9 cellular contexts compared by ENCODE assay signal in genomic region chr4:56691425-56691824, GRCh38. TPM values are rescaled to one million over a fixed set of nuclear protein-coding genes. Genes with fewer than 3 reads are reported as not detected.
"Had no signal": no experiment of that assay in that cellular context is flagged by ENCODE, and none has a peak within 500 bp of the region (broad histone marks: within the 10 kb centered on the region; RNA-seq: fewer than 3 reads in every experiment).

No MANE protein-coding gene starts in this region.

- H3K27ac Mint-ChIP-seq: IgD-negative memory B cell had no signal

- ATAC-seq: HepG2, K562 had no signal

- H3K27ac ChIP-seq: HL-60, KMS-11 had no signal

- DNase-seq: IMR-90, KBM-7, KG1 had no signal

- H3K9me3 Mint-ChIP-seq: IgD-negative memory B cell had no signal

- H3K4me3 Mint-ChIP-seq: IgD-negative memory B cell had no signal

- H3K4me3 ChIP-seq: K562 had no signal

- H3K27me3 Mint-ChIP-seq: IgD-negative memory B cell had no signal

RNA-seq across cellular contexts. Expression of gene HOPX, which starts 10.3 kb away (rescaled TPM):
- total RNA-seq: HepG2, HT1080 had no signal
- polyA plus RNA-seq: HepG2, K562 had no signal
